In the genomic region with DNA sequence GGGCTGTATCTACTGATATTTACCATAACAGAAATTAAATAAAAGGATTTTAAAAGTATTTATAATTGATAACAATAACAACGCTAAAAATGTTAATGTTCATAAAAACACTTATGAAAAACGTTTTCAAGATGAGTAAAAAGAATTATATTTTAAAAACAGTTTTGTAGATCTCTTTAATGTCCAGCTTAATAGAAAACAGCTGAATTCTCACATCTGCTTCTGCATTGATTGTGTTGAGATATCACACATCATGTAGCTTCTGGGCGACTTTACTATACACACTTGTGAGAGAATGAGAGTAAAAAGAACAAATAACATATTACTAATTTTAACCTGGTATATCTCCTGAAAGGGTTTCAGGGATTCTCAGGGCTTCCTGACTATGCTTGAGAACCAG, we compare ENCODE assay signal across 19 cellular contexts.
DNase-seq lines count a peak whose midpoint lies in the region; ATAC-seq, FAIRE-seq and TF ChIP-seq lines count a peak whose summit lies in the region.
"Had no signal": no experiment of that assay in that cellular context is flagged by ENCODE, and none has a peak within 500 bp of the region (broad histone marks: within the 10 kb centered on the region; RNA-seq: fewer than 3 reads in every experiment).

No MANE protein-coding gene starts in this region.

- H3K27me3 ChIP-seq in pancreas = no peaks in the 10 kb centered on the region

- no peaks in the 10 kb centered on the region for H3K9me3 Mint-ChIP-seq in activated T-helper 17 cell treated with anti-CD3 and anti-CD28 coated beads, Interleukin-2, amount 50 U/mL, for 72 hours
- H3K9me3 Mint-ChIP-seq: CD4-positive, alpha-beta memory T cell; GM23338; H9 had no signal

- DNase-seq in pancreas = no peak
- DNase-seq in OCI-M1 (lab: John Stamatoyannopoulos, UW) = no peak
- no peak for DNase-seq in activated CD4-positive, CD25-positive, alpha-beta regulatory T cell (lab: John Stamatoyannopoulos, UW)
- DNase-seq: 8988T; C1 segment of cervical spinal cord; Calu3; CD4-positive, alpha-beta memory T cell; COR-L47; DMS53; DND-41; GDM1; H9 had no signal

- no peaks in the 10 kb centered on the region for H3K9me3 ChIP-seq in pancreas

- H3K36me3 ChIP-seq in pancreas = no peaks in the 10 kb centered on the region

- H3K4me1 Mint-ChIP-seq in activated T-helper 17 cell treated with anti-CD3 and anti-CD28 coated beads, Interleukin-2, amount 50 U/mL, for 72 hours = no peaks in the 10 kb centered on the region
- H3K4me1 Mint-ChIP-seq: CD4-positive, alpha-beta memory T cell had no signal

- H3K27ac ChIP-seq in pancreas = no peak overlapping the region

- H3K4me3 Mint-ChIP-seq in activated T-helper 17 cell treated with anti-CD3 and anti-CD28 coated beads, Interleukin-2, amount 50 U/mL, for 72 hours = no peak overlapping the region
- H3K4me3 Mint-ChIP-seq: CD4-positive, alpha-beta memory T cell; GM23338; H9 had no signal

- no peaks in the 10 kb centered on the region for H3K27me3 Mint-ChIP-seq in activated T-helper 17 cell treated with anti-CD3 and anti-CD28 coated beads, Interleukin-2, amount 50 U/mL, for 72 hours
- H3K27me3 Mint-ChIP-seq: CD4-positive, alpha-beta memory T cell had no signal

- no peak for ATAC-seq in pancreas
- no peak for ATAC-seq in activated T-helper 17 cell treated with anti-CD3 and anti-CD28 coated beads, Interleukin-2, amount 50 U/mL, for 72 hours (replicated peaks)
- ATAC-seq: GM12878, GM23338, HCT116 had no signal

- no peak overlapping the region for H3K27ac Mint-ChIP-seq in activated T-helper 17 cell treated with anti-CD3 and anti-CD28 coated beads, Interleukin-2, amount 50 U/mL, for 72 hours
- H3K27ac Mint-ChIP-seq: GM23338 had no signal

- WGBS in pancreas, 2 donors = 77 to 81% methylated on average over 3 of the region's 3 CpGs

- TF ChIP-seq CTCF in pancreas (IDR thresholded peaks at IDR 0.05) = no peak

- FAIRE-seq in G401.6 (lab: Jason Lieb, UNC) (peak; percentile 76), endometrium (lab: Jason Lieb, UNC) (peak; percentile 93), pancreas (lab: Jason Lieb, UNC) (peak; percentile 29)
- FAIRE-seq: GM12878, GM19239 had no signal

- intact Hi-C loops in pancreas (cut with DNase I) = no loop called here

- H3K4me3 ChIP-seq in pancreas = no peak overlapping the region
- H3K4me3 ChIP-seq: GM12878, GM23338 had no signal

- no peaks in the 10 kb centered on the region for H3K4me1 ChIP-seq in pancreas

- H3K36me3 Mint-ChIP-seq in activated T-helper 17 cell treated with anti-CD3 and anti-CD28 coated beads, Interleukin-2, amount 50 U/mL, for 72 hours (ENCODE audit: low read depth) = peaks cover 5% of the 10 kb centered on the region
